ENCODE assay signal across 12 cellular contexts in the genomic region with DNA sequence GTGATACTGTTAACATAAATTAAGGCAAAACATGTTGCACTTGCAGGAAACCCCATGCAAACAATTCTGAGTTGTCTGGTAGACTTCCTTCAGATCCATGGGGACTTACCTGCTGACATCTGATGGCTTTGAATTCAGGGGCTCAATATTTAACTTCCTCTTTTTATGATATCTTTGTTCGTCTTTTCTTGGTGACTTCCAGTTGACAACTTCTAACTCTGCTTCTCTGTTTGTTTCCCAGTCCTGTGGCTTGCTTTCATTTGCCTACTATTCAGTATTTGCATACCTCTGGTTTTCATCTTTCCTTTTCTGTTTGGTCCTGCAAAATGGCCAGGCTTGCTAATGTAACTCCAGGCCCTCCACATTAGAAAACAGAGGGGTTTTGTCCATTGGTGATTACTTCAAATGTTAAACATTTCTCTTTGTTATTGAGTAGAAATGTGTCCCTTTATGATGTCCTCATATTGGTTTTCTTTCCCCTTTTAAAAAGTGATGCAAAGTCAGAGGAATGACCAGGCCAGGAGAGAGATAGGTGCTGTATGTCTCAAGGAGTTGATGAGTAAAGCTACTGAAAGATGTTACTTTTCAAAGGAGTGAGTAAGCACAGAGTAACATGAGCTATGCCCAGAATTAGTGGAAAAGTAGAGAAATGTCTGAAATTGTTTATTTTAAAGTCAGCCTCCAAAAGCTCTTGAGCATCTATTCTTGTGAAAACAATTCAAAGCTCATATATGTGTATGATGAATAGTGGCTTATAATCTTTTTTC.
A peak's percentile ranks its signal among the peaks of the same experiment; 100 is the strongest.
DNase-seq lines count a peak whose midpoint lies in the region; ATAC-seq and TF ChIP-seq lines count a peak whose summit lies in the region.
"Had no signal": no experiment of that assay in that cellular context is flagged by ENCODE, and none has a peak within 500 bp of the region (broad histone marks: within the 10 kb centered on the region; RNA-seq: fewer than 3 reads in every experiment).

No MANE protein-coding gene starts in this region.

- POLR2A ChIA-PET in GM10248 (lab: Yijun Ruan, JAX), result no interaction called here

- H2AFZ ChIP-seq in ACC112 (ENCODE audit: low read length, unreplicated experiment), result no peak overlapping the region
- H2AFZ ChIP-seq: hepatocyte had no signal

- no peak for TF ChIP-seq CTCF in GM10248 (IDR thresholded peaks at IDR 0.05; ENCODE audit: control extremely low read depth, extremely low read depth, low read depth, missing control alignments)

- peaks cover 38% of the 10 kb centered on the region for H3K4me1 ChIP-seq in ACC112 (ENCODE audit: control insufficient read depth, insufficient read depth, low read length, unreplicated experiment)
- H3K4me1 ChIP-seq: BE2C had no signal

- no peaks in the 10 kb centered on the region for H3K79me2 ChIP-seq in ACC112 (ENCODE audit: control insufficient read depth, insufficient read depth, low read length, unreplicated experiment)

- DNase-seq in NCI-H1048 (lab: John Stamatoyannopoulos, UW) (peak; percentile 5), retina (no peak), GM10248 (ENCODE audit: extremely low spot score) (no peak)
- DNase-seq in activated CD4-positive, alpha-beta T cell treated with anti-CD3 and anti-CD28 coated beads for 1 hour, result no peak
- DNase-seq: activated CD8-positive, alpha-beta memory T cell treated with anti-CD3 and anti-CD28 coated beads, Interleukin-2, amount 50 U/mL, for 48 hours; BE2C; stimulated activated naive CD4-positive, alpha-beta T cell treated with Interleukin-2 at 50 U/mL for 16 hours had no signal

- H3K36me3 ChIP-seq in ACC112 (ENCODE audit: insufficient read depth, low read length), result peaks cover 19% of the 10 kb centered on the region
- H3K36me3 ChIP-seq: BE2C had no signal

- no peak overlapping the region for H3K4me3 ChIP-seq in ACC112 (ENCODE audit: low read depth, low read length)
- H3K4me3 ChIP-seq: hepatocyte had no signal

- CTCF ChIA-PET in GM10248 (lab: Yijun Ruan, JAX), result no interaction called here

- peak overlapping the region; percentile 84 for H3K27ac ChIP-seq in ACC112 (ENCODE audit: low read depth, low read length)
- H3K27ac ChIP-seq: hepatocyte had no signal

- no peaks in the 10 kb centered on the region for H3K27me3 ChIP-seq in ACC112 (ENCODE audit: insufficient read depth, low read length)
- H3K27me3 ChIP-seq: BE2C, hepatocyte had no signal

- ATAC-seq in GM19328 (IDR thresholded peaks at IDR 0.05; ENCODE audit: unreplicated experiment), result peak; percentile 62
- ATAC-seq in esophagus mucosa, result peak; percentile 41
- no peak for ATAC-seq in GM18858 (IDR thresholded peaks at IDR 0.05; ENCODE audit: unreplicated experiment)
